ENCODE assay signal across 9 cellular contexts in genomic region chr18:47204908-47205522, GRCh38. TPM values are rescaled to one million over a fixed set of nuclear protein-coding genes. Genes with fewer than 3 reads are reported as not detected.
DNase-seq lines count a peak whose midpoint lies in the region; TF ChIP-seq lines count a peak whose summit lies in the region.
"Had no signal": no experiment of that assay in that cellular context is flagged by ENCODE, and none has a peak within 500 bp of the region (broad histone marks: within the 10 kb centered on the region; RNA-seq: fewer than 3 reads in every experiment).

No MANE protein-coding gene starts in this region.

- peak; percentile 24 for DNase-seq in DMS153 (lab: John Stamatoyannopoulos, UW)
- DNase-seq in HL-60 (ENCODE audit: low read depth in 1 of 2, low spot score in 1 of 2): peak; percentile 11 to 50
- peak; percentile 32 for DNase-seq in RPMI7951 (ENCODE audit: low read depth)
- DNase-seq in astrocyte of the spinal cord (ENCODE audit: low read depth, low spot score): peak; percentile 30
- peak; percentile 43 for DNase-seq in iris pigment epithelial cell (ENCODE audit: low read depth)
- peak in 2 of 3 experiments; percentile 6 to 10 for DNase-seq in stimulated activated CD4-positive, alpha-beta T cell treated with anti-CD3 and anti-CD28 coated beads, TNF-alpha, amount 100 ng/mL, for 24 hours (ENCODE audit: low read depth in 3 of 3)
- no peak for DNase-seq in activated CD4-positive, CD25-positive, alpha-beta regulatory T cell treated with anti-CD3 and anti-CD28 coated beads, Interleukin-2, amount 50 U/mL, for 72 hours
- DNase-seq in NK-92 (lab: John Stamatoyannopoulos, UW; ENCODE audit: unreplicated experiment): no peak

- H3K27me3 ChIP-seq in HL-60 (ENCODE audit: insufficient read depth, poor library complexity, severe bottlenecking): peaks cover 9% of the 10 kb centered on the region

- TF ChIP-seq CTCF in HL-60 (IDR thresholded peaks at IDR 0.05; ENCODE audit: insufficient read depth, low read length) (peak; percentile 98), astrocyte of the spinal cord (IDR thresholded peaks at IDR 0.05; ENCODE audit: low read depth, low read length) (peak; percentile 87)

- in situ Hi-C loops in astrocyte of the spinal cord (cut with HindIII; ENCODE audit: low sequenced_read_pairs): no loop called here

- no peak overlapping the region for H3K4me3 ChIP-seq in HL-60 (replicated peaks; ENCODE audit: insufficient read depth, low read length)
- no peak overlapping the region for H3K4me3 ChIP-seq in astrocyte of the spinal cord (ENCODE audit: low read depth, low read length)
- H3K4me3 ChIP-seq: SJSA1 had no signal

- H3K27ac ChIP-seq in HL-60 (replicated peaks): no peak overlapping the region
- H3K27ac ChIP-seq: SJSA1 had no signal

RNA-seq across cellular contexts. Expression of gene IER3IP1, which starts 28.9 kb away (rescaled TPM):
- 39.5 and 41.3 TPM in 2 replicates for total RNA-seq in RPMI7951 (2014; rRNA removed; shearing (Covaris generic))

RNA-seq across cellular contexts. Expression of gene SKOR2, which starts 46.4 kb away (rescaled TPM):
- total RNA-seq in RPMI7951 (2014; rRNA removed; shearing (Covaris generic)): not detected in 2 replicates
- total RNA-seq: SJSA1 had no signal

RNA-seq across cellular contexts. Expression of gene HDHD2, which starts 54.7 kb away (rescaled TPM):
- total RNA-seq in RPMI7951 (2014; rRNA removed; shearing (Covaris generic)): 15.1 and 16.8 TPM in 2 replicates

Comparison
In these comparisons a context has a peak if more than half of its experiments do, and no peak if none do; other contexts are left out.
1. DNase-seq: peak in DMS153 (single experiment), HL-60 (2 of 2), RPMI7951 (single experiment), astrocyte of the spinal cord (single experiment), iris pigment epithelial cell (single experiment) and stimulated activated CD4-positive, alpha-beta T cell treated with anti-CD3 and anti-CD28 coated beads, TNF-alpha, amount 100 ng/mL, for 24 hours (2 of 3); none in activated CD4-positive, CD25-positive, alpha-beta regulatory T cell treated with anti-CD3 and anti-CD28 coated beads, Interleukin-2, amount 50 U/mL, for 72 hours (single experiment) and NK-92 (single experiment).